In the genomic region with DNA sequence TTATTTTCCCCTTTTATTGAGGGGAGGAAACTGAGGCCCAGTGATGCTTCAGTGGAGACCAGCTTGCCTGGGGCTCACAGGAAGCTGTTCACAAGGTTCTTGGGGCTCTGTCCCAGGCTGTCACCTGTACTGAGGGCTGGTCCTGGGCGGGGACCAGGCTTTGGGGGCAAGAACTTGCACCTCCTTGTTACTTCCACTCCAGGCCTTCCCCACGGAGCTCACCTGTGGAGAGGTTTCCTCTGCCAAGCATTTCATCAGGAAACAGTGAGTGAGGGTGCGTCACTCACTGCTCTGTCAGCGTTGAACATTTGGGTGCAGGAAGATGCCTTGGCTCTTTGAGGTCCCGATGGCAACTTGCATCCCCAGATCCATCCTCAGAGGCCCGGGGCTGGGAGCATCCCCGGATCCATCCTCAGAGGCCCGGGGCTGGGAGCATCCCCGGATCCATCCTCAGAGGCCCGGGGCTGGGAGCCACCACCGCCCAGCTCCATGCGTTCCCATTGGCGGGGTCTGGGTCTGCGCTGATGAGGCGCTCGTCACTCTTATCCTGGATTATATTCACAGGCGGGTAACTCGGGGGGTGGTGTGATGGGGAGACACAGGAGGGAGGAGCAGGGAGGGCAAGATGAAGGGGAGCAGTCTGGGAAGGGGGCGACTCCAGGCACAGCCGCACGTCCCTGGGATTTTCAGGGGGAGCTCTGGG, we compare ENCODE assay signal across 18 cellular contexts. TPM values are rescaled to one million over a fixed set of nuclear protein-coding genes. Genes with fewer than 3 reads are reported as not detected.
DNase-seq lines count a peak whose midpoint lies in the region; ATAC-seq and TF ChIP-seq lines count a peak whose summit lies in the region.
"Had no signal": no experiment of that assay in that cellular context is flagged by ENCODE, and none has a peak within 500 bp of the region (broad histone marks: within the 10 kb centered on the region; RNA-seq: fewer than 3 reads in every experiment).

No MANE protein-coding gene starts in this region.

- no peak for TF ChIP-seq CTCF in left ventricle myocardium inferior (IDR thresholded peaks at IDR 0.05; ENCODE audit: borderline replicate concordance)
- TF ChIP-seq CTCF in spleen (IDR thresholded peaks at IDR 0.05 in 8 of 11, conservative IDR thresholded peaks at IDR 0.05 in 3 of 11), result no peak
- no peak for TF ChIP-seq CTCF in Peyer's patch (IDR thresholded peaks at IDR 0.05)
- no peak for TF ChIP-seq CTCF in CD8-positive, alpha-beta T cell (IDR thresholded peaks at IDR 0.05)

- DNase-seq in left ventricle myocardium inferior (no peak), Right ventricle myocardium inferior (ENCODE audit: missing footprints) (no peak), mesenteric fat pad (ENCODE audit: low spot score) (peak; percentile 86), spleen (peak; percentile 51), Peyer's patch (no peak), NCI-H2081 treated with DMSO at 0.1 percent for 48 hours (lab: John Stamatoyannopoulos, UW) (no peak), dermis blood vessel endothelial cell (no peak)
- no peak for DNase-seq in CD8-positive, alpha-beta T cell
- DNase-seq: Calu3; CD4-positive, alpha-beta memory T cell; DMS79 treated with DMSO at 0.1 percent for 48 hours; GF-D8; GOT3; H7 had no signal

- no peak overlapping the region for H3K27ac Mint-ChIP-seq in CD8-positive, alpha-beta T cell
- H3K27ac Mint-ChIP-seq: CD14-positive monocyte; CD4-positive, alpha-beta memory T cell had no signal

- no peak for TF ChIP-seq POLR2A in spleen (IDR thresholded peaks at IDR 0.05)
- TF ChIP-seq POLR2A in Peyer's patch (IDR thresholded peaks at IDR 0.05), result no peak

- H3K9me3 ChIP-seq in left ventricle myocardium inferior (replicated peaks), result peaks cover 5% of the 10 kb centered on the region
- H3K9me3 ChIP-seq in spleen, result peaks cover 0 to 2% (median 0%) of the 10 kb centered on the region in 8 donors
- H3K9me3 ChIP-seq in Peyer's patch, result no peaks in the 10 kb centered on the region
- H3K9me3 ChIP-seq in CD8-positive, alpha-beta T cell (ENCODE audit: low read length), result no peaks in the 10 kb centered on the region

- no peaks in the 10 kb centered on the region for H3K4me1 Mint-ChIP-seq in CD8-positive, alpha-beta T cell (ENCODE audit: low read depth)
- H3K4me1 Mint-ChIP-seq: CD14-positive monocyte had no signal

- no peak for ATAC-seq in Right ventricle myocardium inferior
- no peak for ATAC-seq in CD8-positive, alpha-beta T cell
- ATAC-seq: HepG2 had no signal

- no peak overlapping the region for H3K4me3 Mint-ChIP-seq in CD8-positive, alpha-beta T cell
- H3K4me3 Mint-ChIP-seq: CD14-positive monocyte; CD4-positive, alpha-beta memory T cell had no signal

- H3K27me3 Mint-ChIP-seq in CD8-positive, alpha-beta T cell (ENCODE audit: low read depth), result peaks cover 2% of the 10 kb centered on the region

- no peak overlapping the region for H3K4me3 ChIP-seq in left ventricle myocardium inferior
- H3K4me3 ChIP-seq in spleen, result no peak overlapping the region
- no peak overlapping the region for H3K4me3 ChIP-seq in Peyer's patch
- no peak overlapping the region for H3K4me3 ChIP-seq in CD8-positive, alpha-beta T cell (ENCODE audit: low read depth, low read length)
- H3K4me3 ChIP-seq: BLaER1 had no signal

- 89 to 93% (median 92%) methylated on average over 15 to 21 of the region's 21 CpGs for WGBS in spleen, 5 donors

- H3K4me1 ChIP-seq in left ventricle myocardium inferior (peaks cover 58% of the 10 kb centered on the region), spleen (peaks cover 0 to 40% (median 19%) of the 10 kb centered on the region in 6 donors), Peyer's patch (peaks cover 0 to 9% (median 0%) of the 10 kb centered on the region in 4 donors)
- no peaks in the 10 kb centered on the region for H3K4me1 ChIP-seq in CD8-positive, alpha-beta T cell (ENCODE audit: insufficient read depth, low read length)

- POLR2A ChIA-PET in CD8-positive, alpha-beta T cell (lab: Charles Lee), result no interaction called here

- no peaks in the 10 kb centered on the region for H3K27me3 ChIP-seq in left ventricle myocardium inferior (ENCODE audit: low read depth)
- H3K27me3 ChIP-seq in spleen (replicated peaks in 1 of 7), result peaks cover 0 to 25% (median 4%) of the 10 kb centered on the region in 7 donors
- no peaks in the 10 kb centered on the region for H3K27me3 ChIP-seq in Peyer's patch
- H3K27me3 ChIP-seq in CD8-positive, alpha-beta T cell (ENCODE audit: insufficient read depth, low read length), result no peaks in the 10 kb centered on the region

- intact Hi-C loops in left ventricle myocardium inferior (cut with micrococcal nuclease), result no loop called here
- intact Hi-C loops in Right ventricle myocardium inferior (cut with DNase I), result no loop called here
- intact Hi-C loops in spleen (cut with DNase I; ENCODE audit: low total_unique reads), result no loop called here
- intact Hi-C loops in CD8-positive, alpha-beta T cell (cut with DNase I, micrococcal nuclease), result no loop called here

- peak overlapping the region; percentile 71 for H3K27ac ChIP-seq in left ventricle myocardium inferior (replicated peaks)
- no peak overlapping the region for H3K27ac ChIP-seq in spleen
- H3K27ac ChIP-seq in Peyer's patch, result no peak overlapping the region
- no peak overlapping the region for H3K27ac ChIP-seq in CD8-positive, alpha-beta T cell (ENCODE audit: low read depth, low read length)
- H3K27ac ChIP-seq: 22Rv1, BLaER1 had no signal

- no peaks in the 10 kb centered on the region for H3K36me3 ChIP-seq in left ventricle myocardium inferior
- H3K36me3 ChIP-seq in spleen, result no peaks in the 10 kb centered on the region
- H3K36me3 ChIP-seq in Peyer's patch, result no peaks in the 10 kb centered on the region
- no peaks in the 10 kb centered on the region for H3K36me3 ChIP-seq in CD8-positive, alpha-beta T cell (ENCODE audit: insufficient read depth, low read length)
- H3K36me3 ChIP-seq: BLaER1 had no signal

- H3K36me3 Mint-ChIP-seq in CD8-positive, alpha-beta T cell, result no peaks in the 10 kb centered on the region
- H3K36me3 Mint-ChIP-seq: CD14-positive monocyte; CD4-positive, alpha-beta memory T cell had no signal

- no peaks in the 10 kb centered on the region for H3K9me3 Mint-ChIP-seq in CD8-positive, alpha-beta T cell

- CTCF ChIA-PET in CD8-positive, alpha-beta T cell (lab: Charles Lee), result no interaction called here

RNA-seq across cellular contexts. Expression of a gene that starts 1.4 kb away (rescaled TPM):
- total RNA-seq in left ventricle myocardium inferior (not detected), Right ventricle myocardium inferior (0.11 TPM), mesenteric fat pad (0.29 TPM), spleen (1 to 10 TPM in 4 of 7 donors, under 1 TPM in 3; 0.44 to 2.0 (median 1.1) TPM), Peyer's patch (1 to 10 TPM in 1 of 4 donors, under 1 TPM in 1, not detected in 2; 0.95 to 2.8 TPM), dermis blood vessel endothelial cell (0.09 and 0.17 TPM in 2 replicates)
- polyA plus RNA-seq in spleen, result under 1 TPM; 0.02 to 0.29 (median 0.05) TPM
- total RNA-seq in CD8-positive, alpha-beta T cell, result not detected
- polyA plus RNA-seq: CD14-positive monocyte; CD4-positive, alpha-beta memory T cell had no signal

Comparison
In these comparisons a context has a peak if more than half of its experiments do, and no peak if none do; other contexts are left out.
1. DNase-seq: peak in mesenteric fat pad (single experiment) and spleen (single experiment); none in left ventricle myocardium inferior (single experiment), Right ventricle myocardium inferior (single experiment), Peyer's patch (0 of 3), NCI-H2081 treated with DMSO at 0.1 percent for 48 hours (single experiment), dermis blood vessel endothelial cell (single experiment) and CD8-positive, alpha-beta T cell (0 of 7).